In genomic region chrX:77119706-77120105, GRCh38 we compare ENCODE assay signal across 1 cellular context.
TF ChIP-seq lines count a peak whose summit lies in the region.

No MANE protein-coding gene starts in this region.

TF ChIP-seq in HepG2, 621 proteins besides CTCF, POLR2A, EP300 and RAD21 (continued from another document):
- TF ChIP-seq ZBTB42 (CRISPR knock-in tag; IDR thresholded peaks at IDR 0.05) (no peak), ZBTB43 (CRISPR knock-in tag; conservative IDR thresholded peaks at IDR 0.05) (no peak), HNF4A (CRISPR knock-in tag; IDR thresholded peaks at IDR 0.05) (peak; percentile 42), ZNF646 (CRISPR knock-in tag; IDR thresholded peaks at IDR 0.05) (peak; percentile 56; the same call in 1 of the 2 replicates)
